19 cellular contexts compared by ENCODE assay signal in the genomic region with DNA sequence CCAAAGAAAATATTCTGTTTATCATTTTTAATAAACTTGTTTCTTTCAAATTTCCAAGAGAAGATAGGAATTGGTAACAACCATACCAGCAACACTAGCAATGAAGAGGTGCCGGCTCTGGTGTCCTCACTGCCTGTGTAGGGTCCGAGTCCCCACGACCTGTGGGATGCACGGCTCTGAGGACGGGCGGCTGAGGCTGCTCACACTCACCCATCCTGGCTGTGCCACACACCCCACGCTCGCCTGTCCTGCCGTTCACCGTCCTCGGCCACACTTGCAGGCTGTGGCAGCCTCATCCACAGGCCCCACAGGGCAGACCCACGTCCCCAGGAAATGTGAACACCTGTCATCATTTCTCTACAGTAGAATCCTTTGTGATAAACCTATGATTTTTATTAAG.
"Had no signal": no experiment of that assay in that cellular context is flagged by ENCODE, and none has a peak within 500 bp of the region (broad histone marks: within the 10 kb centered on the region; RNA-seq: fewer than 3 reads in every experiment).

No MANE protein-coding gene starts in this region.

- H3K27me3 ChIP-seq: adrenal gland, hepatocyte, thyroid gland had no signal

- ATAC-seq: activated naive CD4-positive, alpha-beta T cell treated with anti-CD3 and anti-CD28 coated beads, Interleukin-2, amount 50 U/mL, for 72 hours; activated T-cell treated with anti-CD3 and anti-CD28 coated beads, Interleukin-2, amount 50 U/mL, for 72 hours; effector memory CD8-positive, alpha-beta T cell; naive thymus-derived CD8-positive, alpha-beta T cell had no signal

- H3K4me1 ChIP-seq: adrenal gland, parathyroid adenoma, thyroid gland had no signal

- H3K9me3 ChIP-seq: adrenal gland, thyroid gland had no signal

- H3K9ac ChIP-seq: parathyroid adenoma had no signal

- H3K4me2 ChIP-seq: hepatocyte had no signal

- DNase-seq: activated CD4-positive, alpha-beta T cell treated with anti-CD3 and anti-CD28 coated beads, Interleukin-2, amount 50 U/mL, for 1 hour; activated CD8-positive, alpha-beta memory T cell treated with anti-CD3 and anti-CD28 coated beads, Interleukin-2, amount 50 U/mL, for 4 hours; activated gamma-delta T cell treated with Interleukin-2 at 50 U/mL for 16 hours; activated T-cell treated with anti-CD3 and anti-CD28 coated beads, Interleukin-2, amount 50 U/mL, for 72 hours; dermis blood vessel endothelial cell; effector memory CD8-positive, alpha-beta T cell; foreskin fibroblast; mesenchymal stem cell; stimulated activated CD4-positive, alpha-beta T cell treated with anti-CD3 and anti-CD28 coated beads, Interleukin-12 subunit alpha, Interleukin-12 subunit beta, amount 100 ng/mL, for 4 hours; stimulated activated CD4-positive, alpha-beta T cell treated with anti-CD3 and anti-CD28 coated beads, Interleukin-1b, Interleukin-23, amount 100 ng/mL, for 48 hours; stimulated activated CD8-positive, alpha-beta memory T cell treated with anti-CD3 and anti-CD28 coated beads, Interleukin-4, amount 100 ng/mL, for 48 hours; stimulated activated naive CD4-positive, alpha-beta T cell; T-helper 9 cell; thyroid gland had no signal

- H3K27ac ChIP-seq: adrenal gland, hepatocyte, parathyroid adenoma, thyroid gland had no signal

- H3K4me3 ChIP-seq: adrenal gland, hepatocyte, thyroid gland had no signal

- H3K36me3 ChIP-seq: adrenal gland, thyroid gland had no signal
